In genomic region chr19:1067341-1068103, GRCh38 we compare ENCODE assay signal across 8 cellular contexts. TPM values are rescaled to one million over a fixed set of nuclear protein-coding genes. Genes with fewer than 3 reads are reported as not detected.
DNase-seq lines count a peak whose midpoint lies in the region; ATAC-seq, FAIRE-seq and TF ChIP-seq lines count a peak whose summit lies in the region.

No MANE protein-coding gene starts in this region.

- H3K27ac ChIP-seq in keratinocyte (ENCODE audit: control insufficient read depth, insufficient read depth, low read length) (no peak overlapping the region), upper lobe of left lung (peak overlapping the region; percentile 80 to 96 (median 90))

- WGBS in upper lobe of left lung, 2 donors = 2 to 26% methylated on average over 3 to 33 of the region's 40 CpGs

- TF ChIP-seq CTCF in GM10266 (IDR thresholded peaks at IDR 0.05; ENCODE audit: control insufficient read depth, insufficient read depth, low read depth, missing control alignments) (no peak), keratinocyte (optimal IDR thresholded peaks at IDR 0.05 in 1 of 3, IDR thresholded peaks at IDR 0.05 in 1 of 3, conservative IDR thresholded peaks at IDR 0.05 in 1 of 3; ENCODE audit: extremely low read depth in 1 of 3, insufficient read depth in 2 of 3, low read length in 3 of 3) (no peak), upper lobe of left lung (IDR thresholded peaks at IDR 0.05) (no peak)

- ATAC-seq in HG03175 (IDR thresholded peaks at IDR 0.05; ENCODE audit: unreplicated experiment) (peak; percentile 9), upper lobe of left lung (ENCODE audit: low FRiP score in 2 of 2) (no peak), HG03342 (IDR thresholded peaks at IDR 0.05; ENCODE audit: unreplicated experiment) (no peak)

- no peaks in the 10 kb centered on the region for H3K79me2 ChIP-seq in keratinocyte (ENCODE audit: control insufficient read depth, insufficient read depth, low read length)

- H3K4me1 Mint-ChIP-seq in activated T-helper 1 cell treated with anti-CD3 and anti-CD28 coated beads, Interleukin-12 subunit alpha, Interleukin-12 subunit beta, Interleukin-2, Interleukin-4 antibody, amounts not matched to agents 30 ng/mL and 10 ng/mL and 1 ng/mL, durations not matched to agents 14 hours and 24 hours and 36 hours (ENCODE audit: low read depth) = peaks cover 22% of the 10 kb centered on the region

- peak overlapping the region; percentile 62 for H3K4me2 ChIP-seq in keratinocyte (ENCODE audit: control insufficient read depth, extremely low read depth, insufficient read depth, low read depth, low read length)

- dilution Hi-C loops in keratinocyte (cut with MboI; ENCODE audit: extremely low pct_ligation_motif_present, low sequenced_read_pairs) = no loop called here

- H3K27me3 Mint-ChIP-seq in activated T-helper 1 cell treated with anti-CD3 and anti-CD28 coated beads, Interleukin-12 subunit alpha, Interleukin-12 subunit beta, Interleukin-2, Interleukin-4 antibody, amounts not matched to agents 30 ng/mL and 10 ng/mL and 1 ng/mL, durations not matched to agents 14 hours and 24 hours and 36 hours (ENCODE audit: insufficient read depth) = no peaks in the 10 kb centered on the region

- H3K27me3 ChIP-seq in keratinocyte (ENCODE audit: control insufficient read depth, extremely low read depth, insufficient read depth, low read length) (peaks cover 20% of the 10 kb centered on the region), upper lobe of left lung (peaks cover 0 to 9% (median 0%) of the 10 kb centered on the region in 4 donors)

- TF ChIP-seq EP300 in upper lobe of left lung (IDR thresholded peaks at IDR 0.05) = no peak

- intact Hi-C loops in activated T-helper 1 cell treated with anti-CD3 and anti-CD28 coated beads, Interleukin-12 subunit alpha, Interleukin-12 subunit beta, Interleukin-2, Interleukin-4 antibody, amounts not matched to agents 30 ng/mL and 10 ng/mL and 1 ng/mL, durations not matched to agents 14 hours and 24 hours and 36 hours (cut with micrococcal nuclease) = loop anchor here (1.0 to 5.0 kb wide), 4 partner anchors 10 to 145 kb away; partner anchors contain the start of gene GPX4

- H3K9me1 ChIP-seq in keratinocyte (ENCODE audit: control insufficient read depth, extremely low read depth, insufficient read depth, low read length) = no peaks in the 10 kb centered on the region

- peak overlapping the region; percentile 79 for H3K27ac Mint-ChIP-seq in activated T-helper 1 cell treated with anti-CD3 and anti-CD28 coated beads, Interleukin-12 subunit alpha, Interleukin-12 subunit beta, Interleukin-2, Interleukin-4 antibody, amounts not matched to agents 30 ng/mL and 10 ng/mL and 1 ng/mL, durations not matched to agents 14 hours and 24 hours and 36 hours

- FAIRE-seq in keratinocyte (lab: Jason Lieb, UNC) = no peak

- TF ChIP-seq POLR2A in upper lobe of left lung (IDR thresholded peaks at IDR 0.05) = no peak

- DNase-seq in GM10266 (ENCODE audit: extremely low spot score) (peak; percentile 82), keratinocyte (ENCODE audit: low read depth, low spot score) (no peak), upper lobe of left lung (peak in 1 of 2 donors; percentile 87), UCSD-AML1 (lab: John Stamatoyannopoulos, UW; ENCODE audit: unreplicated experiment) (no peak), DMS114 treated with DMSO at 0.1 percent for 48 hours (lab: John Stamatoyannopoulos, UW; ENCODE audit: unreplicated experiment) (no peak)
- no peak for DNase-seq in activated T-helper 1 cell treated with anti-CD3 and anti-CD28 coated beads, Interleukin-12 subunit alpha, Interleukin-12 subunit beta, Interleukin-2, Interleukin-4 antibody, amounts not matched to agents 30 ng/mL and 10 ng/mL and 1 ng/mL, durations not matched to agents 14 hours and 24 hours and 36 hours (ENCODE audit: low spot score)

- H3K4me3 ChIP-seq in keratinocyte (ENCODE audit: control insufficient read depth in 2 of 3, extremely low read depth in 1 of 3, insufficient read depth in 2 of 3, low read depth in 1 of 3, low read length in 3 of 3) = peak overlapping the region in 2 of 3 experiments; percentile 14 to 38
- peak overlapping the region; percentile 48 to 75 (median 62) for H3K4me3 ChIP-seq in upper lobe of left lung

- H3K4me3 Mint-ChIP-seq in activated T-helper 1 cell treated with anti-CD3 and anti-CD28 coated beads, Interleukin-12 subunit alpha, Interleukin-12 subunit beta, Interleukin-2, Interleukin-4 antibody, amounts not matched to agents 30 ng/mL and 10 ng/mL and 1 ng/mL, durations not matched to agents 14 hours and 24 hours and 36 hours = peak overlapping the region; percentile 90

- H4K20me1 ChIP-seq in keratinocyte (ENCODE audit: control insufficient read depth, extremely low read depth, insufficient read depth, low read length) = no peaks in the 10 kb centered on the region

- H3K9me3 ChIP-seq in keratinocyte (ENCODE audit: control insufficient read depth, low read depth, low read length) = no peaks in the 10 kb centered on the region
- no peaks in the 10 kb centered on the region for H3K9me3 ChIP-seq in upper lobe of left lung

- H3K9me3 Mint-ChIP-seq in activated T-helper 1 cell treated with anti-CD3 and anti-CD28 coated beads, Interleukin-12 subunit alpha, Interleukin-12 subunit beta, Interleukin-2, Interleukin-4 antibody, amounts not matched to agents 30 ng/mL and 10 ng/mL and 1 ng/mL, durations not matched to agents 14 hours and 24 hours and 36 hours = no peaks in the 10 kb centered on the region

- no peak overlapping the region for H2AFZ ChIP-seq in keratinocyte (ENCODE audit: control insufficient read depth, low read length)

- H3K9ac ChIP-seq in keratinocyte (ENCODE audit: control insufficient read depth, extremely low read depth, insufficient read depth, low read length) = no peak overlapping the region

- H3K36me3 Mint-ChIP-seq in activated T-helper 1 cell treated with anti-CD3 and anti-CD28 coated beads, Interleukin-12 subunit alpha, Interleukin-12 subunit beta, Interleukin-2, Interleukin-4 antibody, amounts not matched to agents 30 ng/mL and 10 ng/mL and 1 ng/mL, durations not matched to agents 14 hours and 24 hours and 36 hours (ENCODE audit: low read depth) = peaks cover 19% of the 10 kb centered on the region

- H3K4me1 ChIP-seq in keratinocyte (ENCODE audit: control insufficient read depth, extremely low read depth, insufficient read depth, low read length) = peaks cover 24% of the 10 kb centered on the region
- peaks cover 64 to 93% (median 72%) of the 10 kb centered on the region in 4 donors for H3K4me1 ChIP-seq in upper lobe of left lung

- H3K36me3 ChIP-seq in keratinocyte (ENCODE audit: control insufficient read depth in 2 of 2, extremely low read depth in 1 of 2, insufficient read depth in 2 of 2, low read length in 2 of 2) (peaks cover 0 to under 1% of the 10 kb centered on the region in 2 experiments), upper lobe of left lung (peaks cover 0 to 10% (median 4%) of the 10 kb centered on the region in 4 donors)

RNA-seq across cellular contexts. Expression of gene ARHGAP45, which starts 0.6 kb away (rescaled TPM):
- total RNA-seq in activated T-helper 1 cell treated with anti-CD3 and anti-CD28 coated beads, Interleukin-12 subunit alpha, Interleukin-12 subunit beta, Interleukin-2, Interleukin-4 antibody, amounts not matched to agents 30 ng/mL and 10 ng/mL and 1 ng/mL, durations not matched to agents 14 hours and 24 hours and 36 hours = 201 and 202 TPM in 2 replicates
- 0.56 to 1.3 TPM (median 1.1 TPM) in 3 replicates for polyA plus RNA-seq in keratinocyte
- polyA plus RNA-seq in keratinocyte (2011; ENCODE audit: low read depth) = 0.85 TPM
- polyA plus RNA-seq in keratinocyte (2011; cell fraction: cytosol; rRNA removed) = 0.33 and 1.3 TPM in 2 replicates
- 1.5 and 2.9 TPM in 2 replicates for polyA plus RNA-seq in keratinocyte (2011; cell fraction: nucleus; rRNA removed)
- polyA plus RNA-seq in keratinocyte (2012; ENCODE audit: low replicate concordance) = 3.3 and 7.0 TPM in 2 replicates
- polyA minus RNA-seq in keratinocyte = 0.51 to 3.4 TPM (median 1.3 TPM) in 3 replicates
- 6.5 TPM for polyA minus RNA-seq in keratinocyte (2011; cell fraction: cytosol; rRNA and poly(A)+ RNA removed)
- 1.4 and 3.4 TPM in 2 replicates for polyA minus RNA-seq in keratinocyte (2011; cell fraction: nucleus; rRNA and poly(A)+ RNA removed)
- total RNA-seq in upper lobe of left lung = 100 to 1,000 TPM in 4 of 6 donors, 10 to 100 TPM in 2; 91.6 to 332 (median 123) TPM

RNA-seq across cellular contexts. Expression of gene ABCA7, which starts 27.6 kb away (rescaled TPM):
- 15.8 and 18.3 TPM in 2 replicates for total RNA-seq in activated T-helper 1 cell treated with anti-CD3 and anti-CD28 coated beads, Interleukin-12 subunit alpha, Interleukin-12 subunit beta, Interleukin-2, Interleukin-4 antibody, amounts not matched to agents 30 ng/mL and 10 ng/mL and 1 ng/mL, durations not matched to agents 14 hours and 24 hours and 36 hours
- polyA plus RNA-seq in keratinocyte = 7.4 to 11.0 TPM (median 7.9 TPM) in 3 replicates
- 19.5 TPM for polyA plus RNA-seq in keratinocyte (2011; ENCODE audit: low read depth)
- polyA plus RNA-seq in keratinocyte (2011; cell fraction: cytosol; rRNA removed) = 2.5 and 4.0 TPM in 2 replicates
- polyA plus RNA-seq in keratinocyte (2011; cell fraction: nucleus; rRNA removed) = 52.2 and 76.0 TPM in 2 replicates
- 24.8 and 30.3 TPM in 2 replicates for polyA plus RNA-seq in keratinocyte (2012; ENCODE audit: low replicate concordance)
- 15.3 to 35.6 TPM (median 15.8 TPM) in 3 replicates for polyA minus RNA-seq in keratinocyte
- polyA minus RNA-seq in keratinocyte (2011; cell fraction: cytosol; rRNA and poly(A)+ RNA removed) = 27.8 TPM
- polyA minus RNA-seq in keratinocyte (2011; cell fraction: nucleus; rRNA and poly(A)+ RNA removed) = 58.4 and 58.8 TPM in 2 replicates
- total RNA-seq in upper lobe of left lung = 100 to 1,000 TPM in 2 of 6 donors, 10 to 100 TPM in 4; 34.1 to 224 (median 58.2) TPM

RNA-seq across cellular contexts. Expression of gene POLR2E, which starts 27.7 kb away (rescaled TPM):
- total RNA-seq in activated T-helper 1 cell treated with anti-CD3 and anti-CD28 coated beads, Interleukin-12 subunit alpha, Interleukin-12 subunit beta, Interleukin-2, Interleukin-4 antibody, amounts not matched to agents 30 ng/mL and 10 ng/mL and 1 ng/mL, durations not matched to agents 14 hours and 24 hours and 36 hours = 265 and 282 TPM in 2 replicates
- 178 to 229 TPM (median 200 TPM) in 3 replicates for polyA plus RNA-seq in keratinocyte
- 36.7 TPM for polyA plus RNA-seq in keratinocyte (2011; ENCODE audit: low read depth)
- 91.1 and 188 TPM in 2 replicates for polyA plus RNA-seq in keratinocyte (2011; cell fraction: cytosol; rRNA removed)
- 67.8 and 76.3 TPM in 2 replicates for polyA plus RNA-seq in keratinocyte (2011; cell fraction: nucleus; rRNA removed)
- polyA plus RNA-seq in keratinocyte (2012; ENCODE audit: low replicate concordance) = 121 and 290 TPM in 2 replicates
- 137 to 213 TPM (median 150 TPM) in 3 replicates for polyA minus RNA-seq in keratinocyte
- polyA minus RNA-seq in keratinocyte (2011; cell fraction: cytosol; rRNA and poly(A)+ RNA removed) = 236 TPM
- 34.9 and 42.6 TPM in 2 replicates for polyA minus RNA-seq in keratinocyte (2011; cell fraction: nucleus; rRNA and poly(A)+ RNA removed)
- 100 to 1,000 TPM in 4 of 6 donors, 10 to 100 TPM in 2; 50.0 to 176 (median 103) TPM for total RNA-seq in upper lobe of left lung

RNA-seq across cellular contexts. Expression of gene GPX4, which starts 36.3 kb away (rescaled TPM):
- total RNA-seq in activated T-helper 1 cell treated with anti-CD3 and anti-CD28 coated beads, Interleukin-12 subunit alpha, Interleukin-12 subunit beta, Interleukin-2, Interleukin-4 antibody, amounts not matched to agents 30 ng/mL and 10 ng/mL and 1 ng/mL, durations not matched to agents 14 hours and 24 hours and 36 hours = 236 and 241 TPM in 2 replicates
- 193 to 279 TPM (median 243 TPM) in 3 replicates for polyA plus RNA-seq in keratinocyte
- 60.6 TPM for polyA plus RNA-seq in keratinocyte (2011; ENCODE audit: low read depth)
- polyA plus RNA-seq in keratinocyte (2011; cell fraction: cytosol; rRNA removed) = 222 and 463 TPM in 2 replicates
- polyA plus RNA-seq in keratinocyte (2011; cell fraction: nucleus; rRNA removed) = 106 and 126 TPM in 2 replicates
- 311 and 442 TPM in 2 replicates for polyA plus RNA-seq in keratinocyte (2012; ENCODE audit: low replicate concordance)
- polyA minus RNA-seq in keratinocyte = 86.1 to 197 TPM (median 110 TPM) in 3 replicates
- 240 TPM for polyA minus RNA-seq in keratinocyte (2011; cell fraction: cytosol; rRNA and poly(A)+ RNA removed)
- polyA minus RNA-seq in keratinocyte (2011; cell fraction: nucleus; rRNA and poly(A)+ RNA removed) = 33.0 and 50.3 TPM in 2 replicates
- total RNA-seq in upper lobe of left lung = 100 to 1,000 TPM; 370 to 717 (median 484) TPM

RNA-seq across cellular contexts. Expression of gene CNN2, which starts 41.1 kb away (rescaled TPM):
- total RNA-seq in activated T-helper 1 cell treated with anti-CD3 and anti-CD28 coated beads, Interleukin-12 subunit alpha, Interleukin-12 subunit beta, Interleukin-2, Interleukin-4 antibody, amounts not matched to agents 30 ng/mL and 10 ng/mL and 1 ng/mL, durations not matched to agents 14 hours and 24 hours and 36 hours = 112 and 114 TPM in 2 replicates
- 105 to 495 TPM (median 136 TPM) in 3 replicates for polyA plus RNA-seq in keratinocyte
- polyA plus RNA-seq in keratinocyte (2011; ENCODE audit: low read depth) = 186 TPM
- polyA plus RNA-seq in keratinocyte (2011; cell fraction: cytosol; rRNA removed) = 254 and 453 TPM in 2 replicates
- 183 and 199 TPM in 2 replicates for polyA plus RNA-seq in keratinocyte (2011; cell fraction: nucleus; rRNA removed)
- 103 and 434 TPM in 2 replicates for polyA plus RNA-seq in keratinocyte (2012; ENCODE audit: low replicate concordance)
- 315 to 953 TPM (median 352 TPM) in 3 replicates for polyA minus RNA-seq in keratinocyte
- 700 TPM for polyA minus RNA-seq in keratinocyte (2011; cell fraction: cytosol; rRNA and poly(A)+ RNA removed)
- polyA minus RNA-seq in keratinocyte (2011; cell fraction: nucleus; rRNA and poly(A)+ RNA removed) = 110 and 152 TPM in 2 replicates
- total RNA-seq in upper lobe of left lung = 100 to 1,000 TPM in 5 of 6 donors, 10 to 100 TPM in 1; 98.1 to 262 (median 164) TPM
